Comparison of ENCODE assay signal across 10 cellular contexts in the genomic region with DNA sequence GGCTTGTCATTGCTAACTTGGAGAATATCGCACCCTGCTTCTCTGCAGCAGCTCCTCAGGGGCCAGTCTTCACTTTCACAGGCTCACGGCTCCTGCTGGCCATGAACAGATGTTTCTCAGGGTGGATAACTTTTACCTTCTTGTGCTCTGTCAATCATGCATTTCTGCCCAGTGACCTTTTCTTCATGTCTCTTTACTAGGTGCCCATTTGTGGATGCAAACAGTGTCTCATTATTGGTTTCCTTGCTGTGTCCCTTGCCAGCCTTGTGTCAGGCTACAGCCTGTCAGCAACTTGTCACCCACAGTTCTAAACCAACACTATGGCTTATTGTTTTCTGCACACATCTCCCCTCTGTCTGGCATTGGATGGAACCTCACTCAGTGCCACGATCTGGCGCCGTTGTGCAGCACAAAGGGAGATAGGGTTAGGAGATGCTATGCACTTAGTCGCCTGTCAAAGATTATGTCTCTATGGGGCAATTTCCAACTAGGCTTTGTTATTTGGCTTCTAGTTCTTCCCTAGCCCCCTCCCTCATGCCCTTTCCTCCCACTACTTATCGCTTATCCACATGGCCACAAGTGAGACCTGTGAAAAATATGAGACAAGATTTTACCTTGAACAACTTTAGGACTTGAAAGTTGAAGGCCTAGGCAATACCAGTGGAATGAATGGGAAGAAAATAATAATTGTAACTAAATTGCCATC. TPM values are rescaled to one million over a fixed set of nuclear protein-coding genes. Genes with fewer than 3 reads are reported as not detected.
DNase-seq lines count a peak whose midpoint lies in the region; ATAC-seq lines count a peak whose summit lies in the region.
"Had no signal": no experiment of that assay in that cellular context is flagged by ENCODE, and none has a peak within 500 bp of the region (broad histone marks: within the 10 kb centered on the region; RNA-seq: fewer than 3 reads in every experiment).

No MANE protein-coding gene starts in this region.

- H3K27ac Mint-ChIP-seq in stimulated activated effector memory CD8-positive, alpha-beta T cell treated with anti-CD3 and anti-CD28 coated beads, Interleukin-12 subunit alpha, Interleukin-12 subunit beta, amount 100 ng/mL, for 72 hours: no peak overlapping the region

- no peaks in the 10 kb centered on the region for H3K36me3 Mint-ChIP-seq in stimulated activated effector memory CD8-positive, alpha-beta T cell treated with anti-CD3 and anti-CD28 coated beads, Interleukin-12 subunit alpha, Interleukin-12 subunit beta, amount 100 ng/mL, for 72 hours

- H3K9me3 Mint-ChIP-seq in stimulated activated effector memory CD8-positive, alpha-beta T cell treated with anti-CD3 and anti-CD28 coated beads, Interleukin-12 subunit alpha, Interleukin-12 subunit beta, amount 100 ng/mL, for 72 hours: no peaks in the 10 kb centered on the region

- no peak overlapping the region for H3K4me3 Mint-ChIP-seq in stimulated activated effector memory CD8-positive, alpha-beta T cell treated with anti-CD3 and anti-CD28 coated beads, Interleukin-12 subunit alpha, Interleukin-12 subunit beta, amount 100 ng/mL, for 72 hours

- H3K4me1 Mint-ChIP-seq in stimulated activated effector memory CD8-positive, alpha-beta T cell treated with anti-CD3 and anti-CD28 coated beads, Interleukin-12 subunit alpha, Interleukin-12 subunit beta, amount 100 ng/mL, for 72 hours: no peaks in the 10 kb centered on the region

- peak; percentile 64 for ATAC-seq in GM19351 (IDR thresholded peaks at IDR 0.05; ENCODE audit: unreplicated experiment)
- peak; percentile 55 for ATAC-seq in HG02763 (IDR thresholded peaks at IDR 0.05; ENCODE audit: unreplicated experiment)
- ATAC-seq in HG03565 (IDR thresholded peaks at IDR 0.05; ENCODE audit: unreplicated experiment): peak; percentile 38
- ATAC-seq in stimulated activated effector memory CD8-positive, alpha-beta T cell treated with anti-CD3 and anti-CD28 coated beads, Interleukin-12 subunit alpha, Interleukin-12 subunit beta, amount 100 ng/mL, for 72 hours: peak; percentile 28

- no peak for DNase-seq in stimulated activated effector memory CD8-positive, alpha-beta T cell treated with anti-CD3 and anti-CD28 coated beads, Interleukin-12 subunit alpha, Interleukin-12 subunit beta, amount 100 ng/mL, for 72 hours (ENCODE audit: low spot score in 2 of 2)
- DNase-seq in NCI-H2081 treated with DMSO at 0.1 percent for 48 hours (lab: John Stamatoyannopoulos, UW): no peak
- no peak for DNase-seq in activated CD8-positive, alpha-beta memory T cell treated with anti-CD3 and anti-CD28 coated beads for 24 hours
- DNase-seq in A172 (ENCODE audit: low spot score): no peak
- DNase-seq: NCI-H226 had no signal

RNA-seq across cellular contexts. Expression of a gene that starts 45.7 kb away (rescaled TPM):
- not detected in 2 replicates for total RNA-seq in A172 (2014; rRNA removed; shearing (Covaris generic))
- total RNA-seq: dermis microvascular lymphatic vessel endothelial cell, G401 had no signal
